Comparison of ENCODE assay signal across 7 cellular contexts in the genomic region with DNA sequence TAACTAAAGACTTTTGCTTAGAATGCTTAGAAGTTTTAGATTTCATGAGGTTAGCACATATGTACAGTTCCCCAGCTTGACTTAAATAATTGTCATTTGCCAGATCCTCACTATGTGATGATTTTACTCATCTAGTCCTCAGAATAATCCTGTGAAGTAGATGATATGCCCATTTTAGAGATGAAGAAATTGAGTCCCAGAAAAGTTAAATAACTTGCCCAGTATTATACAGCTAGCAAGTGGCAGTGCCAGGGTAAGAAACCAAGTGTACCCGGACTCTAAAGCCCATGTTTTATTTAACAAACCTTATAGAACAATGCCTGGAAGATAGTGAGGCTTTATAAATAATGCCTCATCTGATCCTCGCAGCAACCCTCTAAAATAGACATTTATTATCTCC.
"Had no signal": no experiment of that assay in that cellular context is flagged by ENCODE, and none has a peak within 500 bp of the region (broad histone marks: within the 10 kb centered on the region; RNA-seq: fewer than 3 reads in every experiment).

No MANE protein-coding gene starts in this region.

- FAIRE-seq: G401.6, GM12878, GM12891, GM12892, GM18507 had no signal

- H3K4me3 ChIP-seq: GM12878 had no signal

- DNase-seq: GDM1, GF-D8 had no signal

- ATAC-seq: GM12878 had no signal
